Comparison of ENCODE assay signal across 1 cellular context in the genomic region with DNA sequence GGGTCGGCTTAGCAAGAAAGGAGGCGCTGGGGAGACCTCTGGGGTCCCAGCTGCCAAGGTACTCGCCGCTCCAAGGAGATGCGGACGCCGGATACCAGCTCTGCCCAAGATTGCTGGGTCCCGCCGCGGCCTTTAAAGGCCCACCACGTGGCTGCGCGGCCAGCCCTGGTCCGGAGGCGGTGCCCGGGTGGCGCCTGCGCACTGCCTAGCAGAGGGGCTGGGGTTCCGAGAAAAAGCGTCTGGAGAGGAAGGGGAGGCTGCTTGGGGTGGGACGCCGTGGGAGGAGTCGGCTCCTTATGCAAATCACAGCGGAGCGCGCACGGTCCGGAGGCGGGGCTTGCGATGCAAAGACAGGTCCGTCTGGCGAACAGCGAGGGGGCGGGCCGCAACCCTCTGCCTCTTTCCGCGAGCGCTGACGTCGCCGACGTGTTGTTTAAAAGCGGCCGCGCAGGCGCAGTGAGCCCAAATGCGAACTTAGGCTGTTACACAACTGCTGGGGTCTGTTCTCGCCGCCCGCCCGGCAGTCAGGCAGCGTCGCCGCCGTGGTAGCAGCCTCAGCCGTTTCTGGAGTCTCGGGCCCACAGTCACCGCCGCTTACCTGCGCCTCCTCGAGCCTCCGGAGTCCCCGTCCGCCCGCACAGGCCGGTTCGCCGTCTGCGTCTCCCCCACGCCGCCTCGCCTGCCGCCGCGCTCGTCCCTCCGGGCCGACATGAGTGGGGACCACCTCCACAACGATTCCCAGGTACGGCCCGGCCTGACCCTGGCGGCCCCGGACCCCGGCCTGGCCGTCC.
TF ChIP-seq lines count a peak whose summit lies in the region.

A gene (plus strand): TSS at position 464 of the 791 bp plus-strand sequence. CDS start 246 bp downstream, at position 710.

TF ChIP-seq in K562, 482 proteins besides CTCF, POLR2A, EP300 and RAD21 (continued from another document and continues in another):
- TF ChIP-seq, protein P1, sequence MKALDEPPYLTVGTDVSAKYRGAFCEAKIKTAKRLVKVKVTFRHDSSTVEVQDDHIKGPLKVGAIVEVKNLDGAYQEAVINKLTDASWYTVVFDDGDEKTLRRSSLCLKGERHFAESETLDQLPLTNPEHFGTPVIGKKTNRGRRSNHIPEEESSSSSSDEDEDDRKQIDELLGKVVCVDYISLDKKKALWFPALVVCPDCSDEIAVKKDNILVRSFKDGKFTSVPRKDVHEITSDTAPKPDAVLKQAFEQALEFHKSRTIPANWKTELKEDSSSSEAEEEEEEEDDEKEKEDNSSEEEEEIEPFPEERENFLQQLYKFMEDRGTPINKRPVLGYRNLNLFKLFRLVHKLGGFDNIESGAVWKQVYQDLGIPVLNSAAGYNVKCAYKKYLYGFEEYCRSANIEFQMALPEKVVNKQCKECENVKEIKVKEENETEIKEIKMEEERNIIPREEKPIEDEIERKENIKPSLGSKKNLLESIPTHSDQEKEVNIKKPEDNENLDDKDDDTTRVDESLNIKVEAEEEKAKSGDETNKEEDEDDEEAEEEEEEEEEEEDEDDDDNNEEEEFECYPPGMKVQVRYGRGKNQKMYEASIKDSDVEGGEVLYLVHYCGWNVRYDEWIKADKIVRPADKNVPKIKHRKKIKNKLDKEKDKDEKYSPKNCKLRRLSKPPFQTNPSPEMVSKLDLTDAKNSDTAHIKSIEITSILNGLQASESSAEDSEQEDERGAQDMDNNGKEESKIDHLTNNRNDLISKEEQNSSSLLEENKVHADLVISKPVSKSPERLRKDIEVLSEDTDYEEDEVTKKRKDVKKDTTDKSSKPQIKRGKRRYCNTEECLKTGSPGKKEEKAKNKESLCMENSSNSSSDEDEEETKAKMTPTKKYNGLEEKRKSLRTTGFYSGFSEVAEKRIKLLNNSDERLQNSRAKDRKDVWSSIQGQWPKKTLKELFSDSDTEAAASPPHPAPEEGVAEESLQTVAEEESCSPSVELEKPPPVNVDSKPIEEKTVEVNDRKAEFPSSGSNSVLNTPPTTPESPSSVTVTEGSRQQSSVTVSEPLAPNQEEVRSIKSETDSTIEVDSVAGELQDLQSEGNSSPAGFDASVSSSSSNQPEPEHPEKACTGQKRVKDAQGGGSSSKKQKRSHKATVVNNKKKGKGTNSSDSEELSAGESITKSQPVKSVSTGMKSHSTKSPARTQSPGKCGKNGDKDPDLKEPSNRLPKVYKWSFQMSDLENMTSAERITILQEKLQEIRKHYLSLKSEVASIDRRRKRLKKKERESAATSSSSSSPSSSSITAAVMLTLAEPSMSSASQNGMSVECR (CRISPR knock-in tag; IDR thresholded peaks at IDR 0.05): peak; percentile 87
- TF ChIP-seq POLR2AphosphoS5 (IDR thresholded peaks at IDR 0.05; ENCODE audit: control insufficient read depth, insufficient read depth, low read depth, low read length) (peak; percentile 83), RBM39 (optimal IDR thresholded peaks at IDR 0.05; ENCODE audit: low read depth, low read length) (no peak), MYNN (IDR thresholded peaks at IDR 0.05) (0 out of 2 replicates have a peak, but pooled peaks have one; percentile 14), MYNN (CRISPR knock-in tag; IDR thresholded peaks at IDR 0.05) (no peak), XRCC5 (IDR thresholded peaks at IDR 0.05; ENCODE audit: low read depth, low read length) (no peak), HNRNPLL (IDR thresholded peaks at IDR 0.05; ENCODE audit: low read depth, low read length, poor library complexity, severe bottlenecking) (peak; percentile 57), SAFB (IDR thresholded peaks at IDR 0.05; ENCODE audit: borderline replicate concordance, low read depth, low read length) (0 out of 2 replicates have a peak, but pooled peaks have one; percentile 7), CXXC5 (CRISPR knock-in tag; IDR thresholded peaks at IDR 0.05) (peak; percentile 93), NONO (IDR thresholded peaks at IDR 0.05; ENCODE audit: low read depth in 2 of 2, low read length in 1 of 2) (peak in 1 of 2 experiments; percentile 26; a peak in 1 of 4 replicates), MCM7 (IDR thresholded peaks at IDR 0.05) (no peak), MYC (IDR thresholded peaks at IDR 0.05; ENCODE audit: low read depth, low read length) (peak; percentile 99), MYC (CRISPR knock-in tag; IDR thresholded peaks at IDR 0.05; ENCODE audit: borderline replicate concordance, low read depth) (peak; percentile 94; the same call in 1 of the 2 replicates), ZNF165 (CRISPR knock-in tag; IDR thresholded peaks at IDR 0.05; ENCODE audit: borderline replicate concordance) (no peak), MAZ (CRISPR knock-in tag; conservative IDR thresholded peaks at IDR 0.05 in 1 of 2, IDR thresholded peaks at IDR 0.05 in 1 of 2) (peak; percentile 32 to 77; a peak in 2 of 4 replicates), HNRNPUL1 (IDR thresholded peaks at IDR 0.05; ENCODE audit: low read length) (no peak), ETV5 (CRISPR knock-in tag; IDR thresholded peaks at IDR 0.05; ENCODE audit: low read depth) (no peak), ZNF384 (IDR thresholded peaks at IDR 0.05; ENCODE audit: low read depth, low read length) (no peak), DIDO1 (tag; IDR thresholded peaks at IDR 0.05; ENCODE audit: low read depth) (no peak), MEF2A (IDR thresholded peaks at IDR 0.05; ENCODE audit: control insufficient read depth, low read depth, low read length) (no peak), MXI1 (IDR thresholded peaks at IDR 0.05; ENCODE audit: low read depth, low read length) (peak; percentile 99), ZNF239 (CRISPR knock-in tag; IDR thresholded peaks at IDR 0.05) (no peak), GATAD2B (IDR thresholded peaks at IDR 0.05; ENCODE audit: borderline replicate concordance) (no peak), KLF1 (tag; IDR thresholded peaks at IDR 0.05) (no peak), LEF1 (IDR thresholded peaks at IDR 0.05) (no peak), SUPT5H (IDR thresholded peaks at IDR 0.05) (peak; percentile 91), FIP1L1 (IDR thresholded peaks at IDR 0.05; ENCODE audit: low read depth, low read length, poor library complexity, severe bottlenecking) (peak; percentile 30)
- TF ChIP-seq, protein P2, sequence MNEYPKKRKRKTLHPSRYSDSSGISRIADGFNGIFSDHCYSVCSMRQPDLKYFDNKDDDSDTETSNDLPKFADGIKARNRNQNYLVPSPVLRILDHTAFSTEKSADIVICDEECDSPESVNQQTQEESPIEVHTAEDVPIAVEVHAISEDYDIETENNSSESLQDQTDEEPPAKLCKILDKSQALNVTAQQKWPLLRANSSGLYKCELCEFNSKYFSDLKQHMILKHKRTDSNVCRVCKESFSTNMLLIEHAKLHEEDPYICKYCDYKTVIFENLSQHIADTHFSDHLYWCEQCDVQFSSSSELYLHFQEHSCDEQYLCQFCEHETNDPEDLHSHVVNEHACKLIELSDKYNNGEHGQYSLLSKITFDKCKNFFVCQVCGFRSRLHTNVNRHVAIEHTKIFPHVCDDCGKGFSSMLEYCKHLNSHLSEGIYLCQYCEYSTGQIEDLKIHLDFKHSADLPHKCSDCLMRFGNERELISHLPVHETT (CRISPR knock-in tag; conservative IDR thresholded peaks at IDR 0.05 in 1 of 2, IDR thresholded peaks at IDR 0.05 in 1 of 2): no peak
- TF ChIP-seq, protein P3, sequence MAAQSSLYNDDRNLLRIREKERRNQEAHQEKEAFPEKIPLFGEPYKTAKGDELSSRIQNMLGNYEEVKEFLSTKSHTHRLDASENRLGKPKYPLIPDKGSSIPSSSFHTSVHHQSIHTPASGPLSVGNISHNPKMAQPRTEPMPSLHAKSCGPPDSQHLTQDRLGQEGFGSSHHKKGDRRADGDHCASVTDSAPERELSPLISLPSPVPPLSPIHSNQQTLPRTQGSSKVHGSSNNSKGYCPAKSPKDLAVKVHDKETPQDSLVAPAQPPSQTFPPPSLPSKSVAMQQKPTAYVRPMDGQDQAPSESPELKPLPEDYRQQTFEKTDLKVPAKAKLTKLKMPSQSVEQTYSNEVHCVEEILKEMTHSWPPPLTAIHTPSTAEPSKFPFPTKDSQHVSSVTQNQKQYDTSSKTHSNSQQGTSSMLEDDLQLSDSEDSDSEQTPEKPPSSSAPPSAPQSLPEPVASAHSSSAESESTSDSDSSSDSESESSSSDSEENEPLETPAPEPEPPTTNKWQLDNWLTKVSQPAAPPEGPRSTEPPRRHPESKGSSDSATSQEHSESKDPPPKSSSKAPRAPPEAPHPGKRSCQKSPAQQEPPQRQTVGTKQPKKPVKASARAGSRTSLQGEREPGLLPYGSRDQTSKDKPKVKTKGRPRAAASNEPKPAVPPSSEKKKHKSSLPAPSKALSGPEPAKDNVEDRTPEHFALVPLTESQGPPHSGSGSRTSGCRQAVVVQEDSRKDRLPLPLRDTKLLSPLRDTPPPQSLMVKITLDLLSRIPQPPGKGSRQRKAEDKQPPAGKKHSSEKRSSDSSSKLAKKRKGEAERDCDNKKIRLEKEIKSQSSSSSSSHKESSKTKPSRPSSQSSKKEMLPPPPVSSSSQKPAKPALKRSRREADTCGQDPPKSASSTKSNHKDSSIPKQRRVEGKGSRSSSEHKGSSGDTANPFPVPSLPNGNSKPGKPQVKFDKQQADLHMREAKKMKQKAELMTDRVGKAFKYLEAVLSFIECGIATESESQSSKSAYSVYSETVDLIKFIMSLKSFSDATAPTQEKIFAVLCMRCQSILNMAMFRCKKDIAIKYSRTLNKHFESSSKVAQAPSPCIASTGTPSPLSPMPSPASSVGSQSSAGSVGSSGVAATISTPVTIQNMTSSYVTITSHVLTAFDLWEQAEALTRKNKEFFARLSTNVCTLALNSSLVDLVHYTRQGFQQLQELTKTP (IDR thresholded peaks at IDR 0.05; ENCODE audit: low read depth in 1 of 2, partially characterized antibody in 2 of 2): no peak
- TF ChIP-seq, protein P4, sequence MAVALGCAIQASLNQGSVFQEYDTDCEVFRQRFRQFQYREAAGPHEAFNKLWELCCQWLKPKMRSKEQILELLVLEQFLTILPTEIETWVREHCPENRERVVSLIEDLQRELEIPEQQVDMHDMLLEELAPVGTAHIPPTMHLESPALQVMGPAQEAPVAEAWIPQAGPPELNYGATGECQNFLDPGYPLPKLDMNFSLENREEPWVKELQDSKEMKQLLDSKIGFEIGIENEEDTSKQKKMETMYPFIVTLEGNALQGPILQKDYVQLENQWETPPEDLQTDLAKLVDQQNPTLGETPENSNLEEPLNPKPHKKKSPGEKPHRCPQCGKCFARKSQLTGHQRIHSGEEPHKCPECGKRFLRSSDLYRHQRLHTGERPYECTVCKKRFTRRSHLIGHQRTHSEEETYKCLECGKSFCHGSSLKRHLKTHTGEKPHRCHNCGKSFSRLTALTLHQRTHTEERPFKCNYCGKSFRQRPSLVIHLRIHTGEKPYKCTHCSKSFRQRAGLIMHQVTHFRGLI (CRISPR knock-in tag; IDR thresholded peaks at IDR 0.05): no peak
- TF ChIP-seq, protein P5, sequence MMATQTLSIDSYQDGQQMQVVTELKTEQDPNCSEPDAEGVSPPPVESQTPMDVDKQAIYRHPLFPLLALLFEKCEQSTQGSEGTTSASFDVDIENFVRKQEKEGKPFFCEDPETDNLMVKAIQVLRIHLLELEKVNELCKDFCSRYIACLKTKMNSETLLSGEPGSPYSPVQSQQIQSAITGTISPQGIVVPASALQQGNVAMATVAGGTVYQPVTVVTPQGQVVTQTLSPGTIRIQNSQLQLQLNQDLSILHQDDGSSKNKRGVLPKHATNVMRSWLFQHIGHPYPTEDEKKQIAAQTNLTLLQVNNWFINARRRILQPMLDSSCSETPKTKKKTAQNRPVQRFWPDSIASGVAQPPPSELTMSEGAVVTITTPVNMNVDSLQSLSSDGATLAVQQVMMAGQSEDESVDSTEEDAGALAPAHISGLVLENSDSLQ (IDR thresholded peaks at IDR 0.05): peak; percentile 75
- TF ChIP-seq, protein P6, sequence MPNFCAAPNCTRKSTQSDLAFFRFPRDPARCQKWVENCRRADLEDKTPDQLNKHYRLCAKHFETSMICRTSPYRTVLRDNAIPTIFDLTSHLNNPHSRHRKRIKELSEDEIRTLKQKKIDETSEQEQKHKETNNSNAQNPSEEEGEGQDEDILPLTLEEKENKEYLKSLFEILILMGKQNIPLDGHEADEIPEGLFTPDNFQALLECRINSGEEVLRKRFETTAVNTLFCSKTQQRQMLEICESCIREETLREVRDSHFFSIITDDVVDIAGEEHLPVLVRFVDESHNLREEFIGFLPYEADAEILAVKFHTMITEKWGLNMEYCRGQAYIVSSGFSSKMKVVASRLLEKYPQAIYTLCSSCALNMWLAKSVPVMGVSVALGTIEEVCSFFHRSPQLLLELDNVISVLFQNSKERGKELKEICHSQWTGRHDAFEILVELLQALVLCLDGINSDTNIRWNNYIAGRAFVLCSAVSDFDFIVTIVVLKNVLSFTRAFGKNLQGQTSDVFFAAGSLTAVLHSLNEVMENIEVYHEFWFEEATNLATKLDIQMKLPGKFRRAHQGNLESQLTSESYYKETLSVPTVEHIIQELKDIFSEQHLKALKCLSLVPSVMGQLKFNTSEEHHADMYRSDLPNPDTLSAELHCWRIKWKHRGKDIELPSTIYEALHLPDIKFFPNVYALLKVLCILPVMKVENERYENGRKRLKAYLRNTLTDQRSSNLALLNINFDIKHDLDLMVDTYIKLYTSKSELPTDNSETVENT (CRISPR knock-in tag; IDR thresholded peaks at IDR 0.05): 0 out of 2 replicates have a peak, but pooled peaks have one; percentile 79
- TF ChIP-seq, protein P7, sequence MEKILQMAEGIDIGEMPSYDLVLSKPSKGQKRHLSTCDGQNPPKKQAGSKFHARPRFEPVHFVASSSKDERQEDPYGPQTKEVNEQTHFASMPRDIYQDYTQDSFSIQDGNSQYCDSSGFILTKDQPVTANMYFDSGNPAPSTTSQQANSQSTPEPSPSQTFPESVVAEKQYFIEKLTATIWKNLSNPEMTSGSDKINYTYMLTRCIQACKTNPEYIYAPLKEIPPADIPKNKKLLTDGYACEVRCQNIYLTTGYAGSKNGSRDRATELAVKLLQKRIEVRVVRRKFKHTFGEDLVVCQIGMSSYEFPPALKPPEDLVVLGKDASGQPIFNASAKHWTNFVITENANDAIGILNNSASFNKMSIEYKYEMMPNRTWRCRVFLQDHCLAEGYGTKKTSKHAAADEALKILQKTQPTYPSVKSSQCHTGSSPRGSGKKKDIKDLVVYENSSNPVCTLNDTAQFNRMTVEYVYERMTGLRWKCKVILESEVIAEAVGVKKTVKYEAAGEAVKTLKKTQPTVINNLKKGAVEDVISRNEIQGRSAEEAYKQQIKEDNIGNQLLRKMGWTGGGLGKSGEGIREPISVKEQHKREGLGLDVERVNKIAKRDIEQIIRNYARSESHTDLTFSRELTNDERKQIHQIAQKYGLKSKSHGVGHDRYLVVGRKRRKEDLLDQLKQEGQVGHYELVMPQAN (IDR thresholded peaks at IDR 0.05; ENCODE audit: borderline replicate concordance): peak; percentile 95; the same call in 1 of the 2 replicates
- TF ChIP-seq, protein P8, sequence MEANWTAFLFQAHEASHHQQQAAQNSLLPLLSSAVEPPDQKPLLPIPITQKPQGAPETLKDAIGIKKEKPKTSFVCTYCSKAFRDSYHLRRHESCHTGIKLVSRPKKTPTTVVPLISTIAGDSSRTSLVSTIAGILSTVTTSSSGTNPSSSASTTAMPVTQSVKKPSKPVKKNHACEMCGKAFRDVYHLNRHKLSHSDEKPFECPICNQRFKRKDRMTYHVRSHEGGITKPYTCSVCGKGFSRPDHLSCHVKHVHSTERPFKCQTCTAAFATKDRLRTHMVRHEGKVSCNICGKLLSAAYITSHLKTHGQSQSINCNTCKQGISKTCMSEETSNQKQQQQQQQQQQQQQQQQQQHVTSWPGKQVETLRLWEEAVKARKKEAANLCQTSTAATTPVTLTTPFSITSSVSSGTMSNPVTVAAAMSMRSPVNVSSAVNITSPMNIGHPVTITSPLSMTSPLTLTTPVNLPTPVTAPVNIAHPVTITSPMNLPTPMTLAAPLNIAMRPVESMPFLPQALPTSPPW (CRISPR knock-in tag; IDR thresholded peaks at IDR 0.05): no peak; the same call in 1 of the 2 replicates
- TF ChIP-seq, protein P9, sequence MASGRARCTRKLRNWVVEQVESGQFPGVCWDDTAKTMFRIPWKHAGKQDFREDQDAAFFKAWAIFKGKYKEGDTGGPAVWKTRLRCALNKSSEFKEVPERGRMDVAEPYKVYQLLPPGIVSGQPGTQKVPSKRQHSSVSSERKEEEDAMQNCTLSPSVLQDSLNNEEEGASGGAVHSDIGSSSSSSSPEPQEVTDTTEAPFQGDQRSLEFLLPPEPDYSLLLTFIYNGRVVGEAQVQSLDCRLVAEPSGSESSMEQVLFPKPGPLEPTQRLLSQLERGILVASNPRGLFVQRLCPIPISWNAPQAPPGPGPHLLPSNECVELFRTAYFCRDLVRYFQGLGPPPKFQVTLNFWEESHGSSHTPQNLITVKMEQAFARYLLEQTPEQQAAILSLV (tag; IDR thresholded peaks at IDR 0.05): no peak
